In genomic region chr3:113948015-113948917, GRCh38 we compare ENCODE assay signal across 8 cellular contexts. TPM values are rescaled to one million over a fixed set of nuclear protein-coding genes. Genes with fewer than 3 reads are reported as not detected.
A peak's percentile ranks its signal among the peaks of the same experiment; 100 is the strongest.
DNase-seq lines count a peak whose midpoint lies in the region; ATAC-seq, FAIRE-seq and TF ChIP-seq lines count a peak whose summit lies in the region.

No MANE protein-coding gene starts in this region.

- H3K9me3 Mint-ChIP-seq in Caco-2 (ENCODE audit: unreplicated experiment) = no peaks in the 10 kb centered on the region
- peaks cover 4% of the 10 kb centered on the region for H3K9me3 Mint-ChIP-seq in astrocyte (ENCODE audit: unreplicated experiment)

- H3K36me3 ChIP-seq in Caco-2 (ENCODE audit: control insufficient read depth, insufficient read depth, low read length) (no peaks in the 10 kb centered on the region), astrocyte (ENCODE audit: insufficient read depth, low read length) (no peaks in the 10 kb centered on the region), iPS-15b (ENCODE audit: control insufficient read depth, insufficient read depth, low read length) (no peaks in the 10 kb centered on the region), small intestine (ENCODE audit: control insufficient read depth in 2 of 2, insufficient read depth in 2 of 2, low read length in 2 of 2) (no peaks in the 10 kb centered on the region)

- intact Hi-C loops in Caco-2 (cut with micrococcal nuclease; ENCODE audit: unreplicated experiment) = loop anchor here (2.0 to 5.0 kb wide), 2 partner anchors 109 to 201 kb away; partner anchors contain the start of genes ATP6V1A, CCDC191, NAA50 and QTRT2

- peaks cover 15% of the 10 kb centered on the region for H3K27me3 Mint-ChIP-seq in Caco-2 (ENCODE audit: insufficient read depth, unreplicated experiment)
- peaks cover 43% of the 10 kb centered on the region for H3K27me3 Mint-ChIP-seq in astrocyte (ENCODE audit: low read depth, unreplicated experiment)

- no peak overlapping the region for H3K27ac Mint-ChIP-seq in Caco-2 (ENCODE audit: unreplicated experiment)
- H3K27ac Mint-ChIP-seq in astrocyte (ENCODE audit: unreplicated experiment) = no peak overlapping the region

- no peaks in the 10 kb centered on the region for H3K4me1 ChIP-seq in Caco-2
- peaks cover 8% of the 10 kb centered on the region for H3K4me1 ChIP-seq in astrocyte (ENCODE audit: insufficient read depth, low read length)
- peaks cover 3% of the 10 kb centered on the region for H3K4me1 ChIP-seq in iPS-15b (ENCODE audit: control insufficient read depth, insufficient read depth, low read length)
- peaks cover 0 to 2% of the 10 kb centered on the region in 2 donors for H3K4me1 ChIP-seq in small intestine (ENCODE audit: control insufficient read depth in 2 of 2, insufficient read depth in 1 of 2, low read depth in 1 of 2, low read length in 1 of 2)

- no peaks in the 10 kb centered on the region for H3K9me3 ChIP-seq in Caco-2
- H3K9me3 ChIP-seq in astrocyte (ENCODE audit: insufficient read depth, low read depth, low read length) = no peaks in the 10 kb centered on the region
- no peaks in the 10 kb centered on the region for H3K9me3 ChIP-seq in iPS-15b (ENCODE audit: control insufficient read depth, insufficient read depth, low read length)
- H3K9me3 ChIP-seq in small intestine (ENCODE audit: control insufficient read depth, low read depth) = no peaks in the 10 kb centered on the region

- no TSS peak for BruUV-seq in Caco-2 (replicated peaks; lab: Mats Ljungman, UMichigan)

- DNase-seq in Caco-2 (peak; percentile 59 to 66), SHP77 (lab: John Stamatoyannopoulos, UW) (peak; percentile 35 to 60), astrocyte (ENCODE audit: low read depth) (no peak), small intestine (peak; percentile 59), NCI-H1694 treated with DMSO at 0.1 percent for 48 hours (lab: John Stamatoyannopoulos, UW) (no peak)

- H3K27ac ChIP-seq in astrocyte (ENCODE audit: low read depth, low read length) (no peak overlapping the region), small intestine (ENCODE audit: low read depth in 1 of 2, low read length in 1 of 2) (peak overlapping the region; percentile 62 to 76)

- H3K79me2 ChIP-seq in astrocyte (ENCODE audit: insufficient read depth, low read length) = no peaks in the 10 kb centered on the region

- H3K4me2 ChIP-seq in astrocyte (ENCODE audit: low read length) = peak overlapping the region; percentile 96

- ATAC-seq in GM19452 (IDR thresholded peaks at IDR 0.05; ENCODE audit: unreplicated experiment) (peak; percentile 50), HG03469 (IDR thresholded peaks at IDR 0.05; ENCODE audit: unreplicated experiment) (peak; percentile 29)

- 1 to 2% (median 2%) methylated on average over 53 to 65 of the region's 65 CpGs for WGBS in small intestine, 3 donors

- TF ChIP-seq CTCF in Caco-2 (IDR thresholded peaks at IDR 0.05; ENCODE audit: insufficient read depth in 1 of 2, low read depth in 1 of 2, low read length in 1 of 2, severe bottlenecking in 1 of 2, unreplicated experiment in 1 of 2) (peak in 1 of 2 experiments; percentile 8), astrocyte (IDR thresholded peaks at IDR 0.05; ENCODE audit: insufficient read depth, low read depth, low read length) (no peak)

- H3K4me3 Mint-ChIP-seq in Caco-2 (ENCODE audit: unreplicated experiment) = peak overlapping the region; percentile 80
- peak overlapping the region; percentile 77 for H3K4me3 Mint-ChIP-seq in astrocyte (ENCODE audit: unreplicated experiment)

- no peaks in the 10 kb centered on the region for H4K20me1 ChIP-seq in astrocyte (ENCODE audit: insufficient read depth, low read length)

- POLR2A ChIA-PET in Caco-2 (lab: Charles Lee) = no interaction called here

- H3K27me3 ChIP-seq in Caco-2 (replicated peaks; ENCODE audit: control insufficient read depth, insufficient read depth, low read length) (no peaks in the 10 kb centered on the region), astrocyte (ENCODE audit: insufficient read depth, low read length) (peaks cover 28% of the 10 kb centered on the region), iPS-15b (ENCODE audit: control insufficient read depth, insufficient read depth, low read length) (peaks cover 4% of the 10 kb centered on the region), small intestine (ENCODE audit: control insufficient read depth in 2 of 2, insufficient read depth in 2 of 2, low read length in 2 of 2) (no peaks in the 10 kb centered on the region)

- H3K36me3 Mint-ChIP-seq in Caco-2 (ENCODE audit: insufficient read depth, unreplicated experiment) (no peaks in the 10 kb centered on the region), astrocyte (ENCODE audit: low read depth, unreplicated experiment) (peaks cover 2% of the 10 kb centered on the region)

- peak overlapping the region; percentile 89 for H2AFZ ChIP-seq in astrocyte (ENCODE audit: low read depth, low read length)

- H3K4me1 Mint-ChIP-seq in Caco-2 (ENCODE audit: low read depth, unreplicated experiment) (peaks cover 7% of the 10 kb centered on the region), astrocyte (ENCODE audit: low read depth, unreplicated experiment) (no peaks in the 10 kb centered on the region)

- H3K9ac ChIP-seq in astrocyte (ENCODE audit: low read length) (peak overlapping the region; percentile 50), iPS-15b (ENCODE audit: low read depth, low read length) (peak overlapping the region; percentile 9)

- H3K4me3 ChIP-seq in Caco-2 (ENCODE audit: low read depth, low read length) = peak overlapping the region; percentile 90
- H3K4me3 ChIP-seq in astrocyte (ENCODE audit: insufficient read depth, low read depth, low read length) = peak overlapping the region; percentile 89
- H3K4me3 ChIP-seq in iPS-15b (ENCODE audit: low read depth, low read length) = peak overlapping the region; percentile 66
- peak overlapping the region; percentile 64 to 74 for H3K4me3 ChIP-seq in small intestine (ENCODE audit: low read depth in 1 of 2, low read length in 2 of 2)

- FAIRE-seq in astrocyte (lab: Jason Lieb, UNC) (no peak), small intestine (lab: Jason Lieb, UNC) (no peak)

- CTCF ChIA-PET in Caco-2 (lab: Charles Lee) = no interaction called here

RNA-seq across cellular contexts. Expression of gene ZDHHC23, which starts 0.5 kb away (rescaled TPM):
- total RNA-seq in Caco-2 (2022) = 9.0 and 9.1 TPM in 2 replicates
- total RNA-seq in astrocyte = 0.67 and 0.68 TPM in 2 replicates
- 1 to 10 TPM; 3.8 to 7.6 (median 4.4) TPM for polyA plus RNA-seq in small intestine

Comparison
In these comparisons a context has a peak if more than half of its experiments do, and no peak if none do; other contexts are left out.
1. DNase-seq: peak in Caco-2 (2 of 2), SHP77 (2 of 2) and small intestine (single experiment); none in astrocyte (single experiment) and NCI-H1694 treated with DMSO at 0.1 percent for 48 hours (single experiment).
2. Peak in every context shown above with its lines, with median percentiles within 50 percentile points of each other: H3K4me3 ChIP-seq.